17 cellular contexts compared by ENCODE assay signal in the genomic region with DNA sequence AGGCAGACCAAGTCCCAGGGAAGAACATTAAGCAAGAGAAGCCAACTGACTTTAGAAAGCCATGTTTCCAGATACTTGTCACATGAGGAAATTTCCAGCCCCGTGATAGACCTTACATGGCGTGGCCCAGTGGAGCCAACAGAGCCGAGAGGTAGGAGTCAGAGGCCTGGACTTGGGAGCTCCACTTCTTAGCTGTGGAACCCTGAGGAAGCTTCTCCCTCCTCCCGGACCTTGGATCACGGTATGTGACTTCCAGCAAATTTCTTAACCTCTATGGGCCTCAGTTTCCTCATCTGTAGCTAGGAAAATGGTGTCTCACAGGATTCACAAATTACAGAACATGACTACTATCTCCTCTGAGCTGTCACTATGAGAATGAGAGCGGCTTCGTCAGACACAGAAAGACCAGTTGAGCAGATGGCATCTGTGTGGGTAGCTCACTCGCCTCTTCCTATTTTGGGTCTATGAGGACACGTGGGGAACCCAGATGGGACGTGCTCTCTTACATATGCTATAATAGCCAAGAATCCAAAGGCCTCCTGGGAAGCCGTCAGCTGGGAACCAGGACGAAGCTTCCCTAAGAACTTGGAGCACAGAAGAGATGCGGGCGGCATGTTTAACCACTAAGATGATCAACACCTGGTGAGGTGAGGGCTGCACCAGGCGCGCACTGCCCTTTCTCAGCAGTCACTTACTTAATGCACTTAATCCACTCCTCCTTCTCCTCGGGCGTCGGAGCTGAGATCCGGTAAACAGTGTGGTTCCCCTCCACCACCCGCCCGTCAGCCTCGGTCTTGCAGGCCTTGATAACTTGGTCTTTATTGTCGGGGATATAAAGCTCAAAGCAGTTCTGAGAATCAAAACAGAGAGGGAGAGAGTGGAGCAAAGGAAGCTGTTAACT.
DNase-seq lines count a peak whose midpoint lies in the region; ATAC-seq, FAIRE-seq and TF ChIP-seq lines count a peak whose summit lies in the region.
"Had no signal": no experiment of that assay in that cellular context is flagged by ENCODE, and none has a peak within 500 bp of the region (broad histone marks: within the 10 kb centered on the region; RNA-seq: fewer than 3 reads in every experiment).

No MANE protein-coding gene starts in this region.

- intact Hi-C loops in IMR-90 (cut with micrococcal nuclease): no loop called here

- H3K9ac ChIP-seq in IMR-90 (ENCODE audit: low read depth, low read length): no peak overlapping the region

- H3K18ac ChIP-seq in IMR-90 (ENCODE audit: low read depth, low read length): no peak overlapping the region

- H2BK5ac ChIP-seq in IMR-90 (ENCODE audit: low read depth, low read length, poor library complexity, severe bottlenecking): no peak overlapping the region

- no peak overlapping the region for H4K5ac ChIP-seq in IMR-90 (ENCODE audit: low read depth, low read length)

- no peak for TF ChIP-seq RAD21 in IMR-90 (IDR thresholded peaks at IDR 0.05; ENCODE audit: low read length)

- H2AK5ac ChIP-seq in IMR-90 (ENCODE audit: low read depth, low read length): no peak overlapping the region; the same call in 1 of the 2 replicates

- peak overlapping the region; percentile 83 for H2BK20ac ChIP-seq in IMR-90 (ENCODE audit: low read depth, low read length)

- TF ChIP-seq POLR2A in IMR-90 (IDR thresholded peaks at IDR 0.05; ENCODE audit: low read depth, low read length): no peak

- WGBS in IMR-90 (ENCODE audit: extremely low coverage in 2 of 2, insufficient read length in 1 of 2), 2 experiments: 95% methylated on average over 4 of the region's 24 CpGs; no CpG with 5 or more reads in 1 of the 2 experiments

- no TSS peak for BruUV-seq in IMR-90 (replicated peaks; lab: Mats Ljungman, UMichigan)

- no peak overlapping the region for H3K4me2 ChIP-seq in IMR-90 (ENCODE audit: low read depth, low read length)

- FAIRE-seq in D721Med (lab: Jason Lieb, UNC): no peak
- FAIRE-seq: endometrium, kidney had no signal

- no peak overlapping the region for H2AFZ ChIP-seq in IMR-90 (replicated peaks; ENCODE audit: low read length, poor library complexity)

- in situ Hi-C loops in IMR-90 (cut with MboI; ENCODE audit: low sequenced_read_pairs): no loop called here

- no peak overlapping the region; a peak in 1 of 4 replicates for H4K8ac ChIP-seq in IMR-90 (ENCODE audit: low read depth in 2 of 2, low read length in 2 of 2)

- no peak overlapping the region for H2AK9ac ChIP-seq in IMR-90 (replicated peaks; ENCODE audit: low read depth, low read length, poor library complexity)

- dilution Hi-C loops in IMR-90 (cut with HindIII; ENCODE audit: low sequenced_read_pairs, unreplicated experiment): no loop called here

- CTCF ChIA-PET in IMR-90 (lab: Yijun Ruan, JAX): interaction anchor here (1.1 to 1.2 kb wide), 2 partner anchors 14 to 19 kb away, joined by 3 read pairs; no protein-coding TSS in a partner anchor

- TF ChIP-seq CTCF in IMR-90 (conservative IDR thresholded peaks at IDR 0.05; ENCODE audit: low read depth, low read length): no peak
- no peak for TF ChIP-seq CTCF in D721Med (IDR thresholded peaks at IDR 0.05; ENCODE audit: insufficient read depth, missing control alignments)

- peaks cover 8% of the 10 kb centered on the region for H3K4me1 ChIP-seq in IMR-90 (ENCODE audit: control insufficient read depth, insufficient read depth, low read length)

- no peaks in the 10 kb centered on the region for H4K20me1 ChIP-seq in IMR-90 (ENCODE audit: insufficient read depth, low read length)

- peak overlapping the region; percentile 18; the same call in 1 of the 2 replicates for H2BK120ac ChIP-seq in IMR-90 (ENCODE audit: low read depth, low read length)

- H3K4me3 ChIP-seq in IMR-90 (ENCODE audit: insufficient read depth, low read depth, low read length): no peak overlapping the region
- no peak overlapping the region for H3K4me3 ChIP-seq in H7 (ENCODE audit: insufficient read depth, low read depth, low read length)

- no peak overlapping the region for H2BK15ac ChIP-seq in IMR-90 (ENCODE audit: low read depth, low read length)

- H3K56ac ChIP-seq in IMR-90 (ENCODE audit: extremely low read depth, insufficient read depth, low read length): no peak overlapping the region

- H3K23ac ChIP-seq in IMR-90 (ENCODE audit: low read depth, low read length): no peak overlapping the region

- H3K27me3 ChIP-seq in IMR-90 (ENCODE audit: control insufficient read depth, insufficient read depth, low read length) (no peaks in the 10 kb centered on the region), H7 (ENCODE audit: control insufficient read depth, insufficient read depth, low read length) (no peaks in the 10 kb centered on the region)

- H3K27ac ChIP-seq in IMR-90 (ENCODE audit: insufficient read depth, low read length): no peak overlapping the region

- no peak overlapping the region; the same call in 1 of the 2 replicates for H3K4ac ChIP-seq in IMR-90 (ENCODE audit: low read depth, low read length)

- no peak for ATAC-seq in IMR-90 (ENCODE audit: low read depth)
- ATAC-seq: T-cell had no signal

- POLR2A ChIA-PET in IMR-90 (lab: Charles Lee; ENCODE audit: unreplicated experiment): no interaction called here

- no peak overlapping the region; the same call in 1 of the 2 replicates for H4K91ac ChIP-seq in IMR-90 (ENCODE audit: insufficient read depth, low read depth, low read length)

- no peaks in the 10 kb centered on the region for H3K9me3 ChIP-seq in IMR-90 (ENCODE audit: control insufficient read depth, insufficient read depth, low read length)

- peaks cover 30% of the 10 kb centered on the region; the same call in 1 of the 2 replicates for H3K36me3 ChIP-seq in IMR-90 (ENCODE audit: control insufficient read depth, insufficient read depth, low read length)
- peaks cover 4% of the 10 kb centered on the region for H3K36me3 ChIP-seq in H7 (replicated peaks; ENCODE audit: control insufficient read depth, insufficient read depth, low read length)

- peaks cover 16% of the 10 kb centered on the region for H3K9me1 ChIP-seq in IMR-90 (ENCODE audit: insufficient read depth, low read length)

- no peak overlapping the region for H3K14ac ChIP-seq in IMR-90 (replicated peaks; ENCODE audit: low read depth, low read length)

- DNase-seq in Ammon's horn (ENCODE audit: low spot score) (peak; percentile 74), IMR-90 (no peak), cerebellum (ENCODE audit: low spot score) (peak; percentile 87), occipital lobe (lab: John Stamatoyannopoulos, UW) (peak; percentile 63), H7 (no peak), D721Med (ENCODE audit: insufficient read length, low spot score) (no peak), GF-D8 (lab: John Stamatoyannopoulos, UW) (no peak), germinal center (ENCODE audit: low spot score) (no peak)
- DNase-seq: activated CD4-positive, alpha-beta T cell treated with anti-CD3 and anti-CD28 coated beads for 1 hour; activated T-cell treated with anti-CD3 and anti-CD28 coated beads for 4 hours; KBM-7; kidney; NCI-H1417 treated with DMSO at 0.1 percent for 48 hours; OCI-M1; stimulated activated CD4-positive, alpha-beta T cell treated with anti-CD3 and anti-CD28 coated beads, Interleukin-2, amount 100 ng/mL, for 48 hours; T-cell had no signal

- peaks cover 0 to 9% of the 10 kb centered on the region in 2 experiments; a peak in 1 of 4 replicates for H3K79me1 ChIP-seq in IMR-90 (ENCODE audit: low read depth in 1 of 2, low read length in 2 of 2)

TF ChIP-seq in IMR-90, 13 proteins besides CTCF, POLR2A, EP300 and RAD21:
- no peak for TF ChIP-seq MAZ (IDR thresholded peaks at IDR 0.05; ENCODE audit: borderline replicate concordance, low read depth, low read length)
- TF ChIP-seq CEBPB (IDR thresholded peaks at IDR 0.05; ENCODE audit: low read depth, low read length): no peak
- TF ChIP-seq NFE2L2 (IDR thresholded peaks at IDR 0.05; ENCODE audit: low read depth, low read length): no peak
- no peak for TF ChIP-seq CHD1 (IDR thresholded peaks at IDR 0.05; ENCODE audit: low read depth, low read length)
- no peak for TF ChIP-seq SMC3 (IDR thresholded peaks at IDR 0.05; ENCODE audit: low read depth, low read length)
- no peak for TF ChIP-seq RCOR1 (IDR thresholded peaks at IDR 0.05; ENCODE audit: insufficient replicate concordance, low read length)
- no peak for TF ChIP-seq MAFK (IDR thresholded peaks at IDR 0.05; ENCODE audit: low read depth, low read length)
- TF ChIP-seq, protein P1, sequence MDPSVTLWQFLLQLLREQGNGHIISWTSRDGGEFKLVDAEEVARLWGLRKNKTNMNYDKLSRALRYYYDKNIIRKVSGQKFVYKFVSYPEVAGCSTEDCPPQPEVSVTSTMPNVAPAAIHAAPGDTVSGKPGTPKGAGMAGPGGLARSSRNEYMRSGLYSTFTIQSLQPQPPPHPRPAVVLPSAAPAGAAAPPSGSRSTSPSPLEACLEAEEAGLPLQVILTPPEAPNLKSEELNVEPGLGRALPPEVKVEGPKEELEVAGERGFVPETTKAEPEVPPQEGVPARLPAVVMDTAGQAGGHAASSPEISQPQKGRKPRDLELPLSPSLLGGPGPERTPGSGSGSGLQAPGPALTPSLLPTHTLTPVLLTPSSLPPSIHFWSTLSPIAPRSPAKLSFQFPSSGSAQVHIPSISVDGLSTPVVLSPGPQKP (IDR thresholded peaks at IDR 0.05; ENCODE audit: borderline replicate concordance, low read depth, low read length): no peak
- TF ChIP-seq MXI1 (IDR thresholded peaks at IDR 0.05; ENCODE audit: borderline replicate concordance, low read depth, low read length): no peak
- no peak for TF ChIP-seq FOS (IDR thresholded peaks at IDR 0.05; ENCODE audit: low read depth, low read length)
- no peak for TF ChIP-seq BHLHE40 (IDR thresholded peaks at IDR 0.05; ENCODE audit: low read depth, low read length)
- TF ChIP-seq RFX5 (IDR thresholded peaks at IDR 0.05; ENCODE audit: low read depth, low read length): no peak
- TF ChIP-seq, protein P2, sequence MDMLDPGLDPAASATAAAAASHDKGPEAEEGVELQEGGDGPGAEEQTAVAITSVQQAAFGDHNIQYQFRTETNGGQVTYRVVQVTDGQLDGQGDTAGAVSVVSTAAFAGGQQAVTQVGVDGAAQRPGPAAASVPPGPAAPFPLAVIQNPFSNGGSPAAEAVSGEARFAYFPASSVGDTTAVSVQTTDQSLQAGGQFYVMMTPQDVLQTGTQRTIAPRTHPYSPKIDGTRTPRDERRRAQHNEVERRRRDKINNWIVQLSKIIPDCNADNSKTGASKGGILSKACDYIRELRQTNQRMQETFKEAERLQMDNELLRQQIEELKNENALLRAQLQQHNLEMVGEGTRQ (IDR thresholded peaks at IDR 0.05; ENCODE audit: low read depth, low read length): no peak

Comparison
In these comparisons a context has a peak if more than half of its experiments do, and no peak if none do; other contexts are left out.
1. DNase-seq: peak in Ammon's horn (single experiment), cerebellum (single experiment) and occipital lobe (single experiment); none in IMR-90 (single experiment), H7 (single experiment), D721Med (single experiment), GF-D8 (single experiment) and germinal center (single experiment).